Comparison of ENCODE assay signal across 9 cellular contexts in the genomic region with DNA sequence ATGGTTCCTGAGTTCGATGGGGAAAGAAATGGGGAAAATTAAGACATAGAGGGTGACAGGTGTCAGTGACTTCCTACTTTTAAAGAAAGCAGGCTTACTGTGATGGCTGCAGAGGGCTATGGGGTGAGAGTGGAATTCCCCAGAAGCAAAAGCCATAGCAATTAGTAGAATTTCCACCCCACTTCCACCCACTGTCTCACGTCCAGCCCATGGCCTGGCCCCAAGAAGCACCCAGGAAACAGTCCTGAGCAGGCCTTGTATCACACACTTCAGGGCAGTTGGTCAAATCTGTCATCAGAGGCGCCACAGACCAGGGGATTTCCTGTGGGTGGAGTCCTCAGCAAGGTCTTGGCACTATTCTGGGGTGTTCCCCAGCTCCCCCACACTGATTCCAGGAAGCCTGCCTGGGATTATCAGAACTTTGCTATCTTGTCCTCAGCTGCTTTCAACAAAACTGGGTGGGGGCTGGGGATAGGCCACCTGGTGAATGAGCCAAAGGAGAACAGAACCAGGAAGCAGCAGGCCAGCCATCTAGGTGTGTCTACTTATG.
A peak's percentile ranks its signal among the peaks of the same experiment; 100 is the strongest.
DNase-seq lines count a peak whose midpoint lies in the region; ATAC-seq and TF ChIP-seq lines count a peak whose summit lies in the region.
"Had no signal": no experiment of that assay in that cellular context is flagged by ENCODE, and none has a peak within 500 bp of the region (broad histone marks: within the 10 kb centered on the region; RNA-seq: fewer than 3 reads in every experiment).

No MANE protein-coding gene starts in this region.

- peaks cover 73% of the 10 kb centered on the region for H3K4me1 Mint-ChIP-seq in activated B cell treated with CpG ODN at 0.5 μM for 24 hours

- CTCF ChIA-PET in activated B cell treated with CpG ODN at 0.5 μM for 24 hours (lab: Charles Lee) = interaction anchor here (0.6 to 1.2 kb wide), 5 partner anchors 10 to 123 kb away, joined by 3 to 4 read pairs (median 3); no protein-coding TSS in a partner anchor

- no peak for TF ChIP-seq POLR2A in ovary (IDR thresholded peaks at IDR 0.05)

- H3K79me1 ChIP-seq in mesendoderm (ENCODE audit: low read length) = no peaks in the 10 kb centered on the region

- H2BK120ac ChIP-seq in mesendoderm (ENCODE audit: low read depth, low read length) = no peak overlapping the region

- TF ChIP-seq CTCF in activated B cell treated with CpG ODN at 0.5 μM for 24 hours (IDR thresholded peaks at IDR 0.05) = no peak
- no peak for TF ChIP-seq CTCF in ovary (IDR thresholded peaks at IDR 0.05)

- H3K18ac ChIP-seq in mesendoderm (ENCODE audit: low read length) = no peak overlapping the region

- no peak overlapping the region for H3K9ac ChIP-seq in mesendoderm (ENCODE audit: low read length)

- H3K9me3 Mint-ChIP-seq in activated B cell treated with CpG ODN at 0.5 μM for 24 hours = no peaks in the 10 kb centered on the region

- H3K4me1 ChIP-seq in mesendoderm (ENCODE audit: control insufficient read depth, low read depth, low read length) (peaks cover 5% of the 10 kb centered on the region), ovary (ENCODE audit: insufficient read depth) (no peaks in the 10 kb centered on the region), aorta (ENCODE audit: control insufficient read depth in 1 of 2, insufficient read depth in 2 of 2, low read length in 2 of 2) (no peaks in the 10 kb centered on the region)
- H3K4me1 ChIP-seq: SJSA1 had no signal

- H3K27ac ChIP-seq in mesendoderm (ENCODE audit: low read depth, low read length) (no peak overlapping the region), ovary (no peak overlapping the region), aorta (ENCODE audit: low read depth in 1 of 2, low read length in 2 of 2) (no peak overlapping the region)
- H3K27ac ChIP-seq: SJSA1 had no signal

- H2AK5ac ChIP-seq in mesendoderm (ENCODE audit: low read length) = no peak overlapping the region

- intact Hi-C loops in activated B cell treated with CpG ODN at 0.5 μM for 24 hours (cut with micrococcal nuclease) = loop anchor here (1.0 kb wide), 4 partner anchors 8 to 62 kb away; no protein-coding TSS in a partner anchor
- intact Hi-C loops in ovary (cut with DNase I) = no loop called here
- intact Hi-C loops in aorta (cut with DNase I) = no loop called here

- H3K9me3 ChIP-seq in ovary (no peaks in the 10 kb centered on the region), aorta (ENCODE audit: control insufficient read depth, low read length) (no peaks in the 10 kb centered on the region)
- H3K9me3 ChIP-seq: SJSA1 had no signal

- no peak overlapping the region for H3K4me3 ChIP-seq in mesendoderm (ENCODE audit: low read length)
- H3K4me3 ChIP-seq in ovary = no peak overlapping the region
- H3K4me3 ChIP-seq in aorta (ENCODE audit: low read length in 2 of 2) = no peak overlapping the region
- H3K4me3 ChIP-seq: SJSA1 had no signal

- TF ChIP-seq EP300 in ovary (IDR thresholded peaks at IDR 0.05) = no peak

- peak overlapping the region; percentile 96 for H3K27ac Mint-ChIP-seq in activated B cell treated with CpG ODN at 0.5 μM for 24 hours

- no peak overlapping the region for H3K56ac ChIP-seq in mesendoderm (ENCODE audit: low read length)

- H3K4me2 ChIP-seq in mesendoderm (ENCODE audit: low read length) = no peak overlapping the region

- H3K27me3 Mint-ChIP-seq in activated B cell treated with CpG ODN at 0.5 μM for 24 hours = no peaks in the 10 kb centered on the region

- H3K23ac ChIP-seq in mesendoderm (ENCODE audit: low read length) = no peak overlapping the region

- no peak overlapping the region for H3K4ac ChIP-seq in mesendoderm (ENCODE audit: low read depth, low read length)

- H2BK15ac ChIP-seq in mesendoderm (replicated peaks; ENCODE audit: low read depth) = no peak overlapping the region

- H3K36me3 Mint-ChIP-seq in activated B cell treated with CpG ODN at 0.5 μM for 24 hours (ENCODE audit: low read depth) = peaks cover 2% of the 10 kb centered on the region

- ATAC-seq in GM19023 (IDR thresholded peaks at IDR 0.05; ENCODE audit: unreplicated experiment) (peak; percentile 83), HG03025 (IDR thresholded peaks at IDR 0.05; ENCODE audit: low FRiP score, unreplicated experiment) (peak; percentile 67), activated B cell treated with CpG ODN at 0.5 μM for 24 hours (ENCODE audit: low read depth) (peak; percentile 51), aorta (ENCODE audit: low FRiP score) (no peak)

- no CpG with 5 or more reads among the region's 3 CpGs for WGBS in mesendoderm (ENCODE audit: extremely low coverage, insufficient coverage, low lambda C conversion rate)
- 60 to 76% (median 72%) methylated on average over 3 of the region's 3 CpGs for WGBS in ovary, 3 donors
- WGBS in aorta, 2 donors = 63 to 84% methylated on average over 3 of the region's 3 CpGs

- no peak overlapping the region for H4K5ac ChIP-seq in mesendoderm (ENCODE audit: low read length)

- no peak overlapping the region for H4K8ac ChIP-seq in mesendoderm (ENCODE audit: low read depth, low read length)

- DNase-seq in activated B cell treated with CpG ODN at 0.5 μM for 24 hours = peak; percentile 52
- peak; percentile 24 for DNase-seq in mesendoderm
- no peak for DNase-seq in ovary
- DNase-seq in DMS153 treated with DMSO at 0.1 percent for 48 hours (lab: John Stamatoyannopoulos, UW; ENCODE audit: unreplicated experiment) = no peak
- DNase-seq in aorta = no peak
- DNase-seq in activated gamma-delta T cell (lab: John Stamatoyannopoulos, UW) = no peak

- H3K27me3 ChIP-seq in mesendoderm (ENCODE audit: insufficient read depth, low read length, poor library complexity) (no peaks in the 10 kb centered on the region), ovary (no peaks in the 10 kb centered on the region), aorta (ENCODE audit: control insufficient read depth in 1 of 2, insufficient read depth in 2 of 2, low read length in 1 of 2) (peaks cover 0 to 1% of the 10 kb centered on the region in 2 donors)
- H3K27me3 ChIP-seq: SJSA1 had no signal

- H3K4me3 Mint-ChIP-seq in activated B cell treated with CpG ODN at 0.5 μM for 24 hours = peak overlapping the region; percentile 63

- no peaks in the 10 kb centered on the region for H3K79me2 ChIP-seq in mesendoderm (ENCODE audit: control insufficient read depth, insufficient read depth, low read length)

- no peaks in the 10 kb centered on the region for H3K36me3 ChIP-seq in mesendoderm (ENCODE audit: control insufficient read depth, insufficient read depth, low read length)
- H3K36me3 ChIP-seq in ovary = no peaks in the 10 kb centered on the region
- no peaks in the 10 kb centered on the region for H3K36me3 ChIP-seq in aorta (ENCODE audit: control insufficient read depth in 1 of 2, insufficient read depth in 2 of 2, low read length in 1 of 2)
- H3K36me3 ChIP-seq: SJSA1 had no signal

- POLR2A ChIA-PET in activated B cell treated with CpG ODN at 0.5 μM for 24 hours (lab: Charles Lee) = interaction anchor here (0.6 to 8.2 kb wide), 12 partner anchors 8 to 253 kb away, joined by 3 to 114 read pairs (median 6); a partner anchor contains a TSS

- H2BK5ac ChIP-seq in mesendoderm (ENCODE audit: low read length) = no peak overlapping the region

Comparison
In these comparisons a context has a peak if more than half of its experiments do, and no peak if none do; other contexts are left out.
1. DNase-seq: peak in activated B cell treated with CpG ODN at 0.5 μM for 24 hours (single experiment) and mesendoderm (single experiment); none in ovary (0 of 5), DMS153 treated with DMSO at 0.1 percent for 48 hours (single experiment), aorta (0 of 2) and activated gamma-delta T cell (single experiment).